In genomic region chr4:8184061-8184460, GRCh38 we compare ENCODE assay signal across 1 cellular context.
TF ChIP-seq lines count a peak whose summit lies in the region.

No MANE protein-coding gene starts in this region.

TF ChIP-seq in IMR-90, 13 proteins besides CTCF, POLR2A, EP300 and RAD21 (continued from another document):
- TF ChIP-seq BHLHE40 (IDR thresholded peaks at IDR 0.05; ENCODE audit: low read depth, low read length) (no peak), MXI1 (IDR thresholded peaks at IDR 0.05; ENCODE audit: borderline replicate concordance, low read depth, low read length) (no peak), CEBPB (IDR thresholded peaks at IDR 0.05; ENCODE audit: low read depth, low read length) (no peak), SMC3 (IDR thresholded peaks at IDR 0.05; ENCODE audit: low read depth, low read length) (no peak), MAFK (IDR thresholded peaks at IDR 0.05; ENCODE audit: low read depth, low read length) (no peak), MAZ (IDR thresholded peaks at IDR 0.05; ENCODE audit: borderline replicate concordance, low read depth, low read length) (no peak), FOS (IDR thresholded peaks at IDR 0.05; ENCODE audit: low read depth, low read length) (no peak), CHD1 (IDR thresholded peaks at IDR 0.05; ENCODE audit: low read depth, low read length) (no peak), NFE2L2 (IDR thresholded peaks at IDR 0.05; ENCODE audit: low read depth, low read length) (no peak), RFX5 (IDR thresholded peaks at IDR 0.05; ENCODE audit: low read depth, low read length) (no peak), USF2 (IDR thresholded peaks at IDR 0.05; ENCODE audit: low read depth, low read length) (no peak)
- TF ChIP-seq, protein P1, sequence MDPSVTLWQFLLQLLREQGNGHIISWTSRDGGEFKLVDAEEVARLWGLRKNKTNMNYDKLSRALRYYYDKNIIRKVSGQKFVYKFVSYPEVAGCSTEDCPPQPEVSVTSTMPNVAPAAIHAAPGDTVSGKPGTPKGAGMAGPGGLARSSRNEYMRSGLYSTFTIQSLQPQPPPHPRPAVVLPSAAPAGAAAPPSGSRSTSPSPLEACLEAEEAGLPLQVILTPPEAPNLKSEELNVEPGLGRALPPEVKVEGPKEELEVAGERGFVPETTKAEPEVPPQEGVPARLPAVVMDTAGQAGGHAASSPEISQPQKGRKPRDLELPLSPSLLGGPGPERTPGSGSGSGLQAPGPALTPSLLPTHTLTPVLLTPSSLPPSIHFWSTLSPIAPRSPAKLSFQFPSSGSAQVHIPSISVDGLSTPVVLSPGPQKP (IDR thresholded peaks at IDR 0.05; ENCODE audit: borderline replicate concordance, low read depth, low read length) = no peak
TF ChIP-seq in IMR-90: peak in this region for 0.
